Comparison of ENCODE assay signal across 12 cellular contexts in genomic region chr5:53037141-53037859, GRCh38. TPM values are rescaled to one million over a fixed set of nuclear protein-coding genes. Genes with fewer than 3 reads are reported as not detected.
DNase-seq lines count a peak whose midpoint lies in the region; ATAC-seq and TF ChIP-seq lines count a peak whose summit lies in the region.
"Had no signal": no experiment of that assay in that cellular context is flagged by ENCODE, and none has a peak within 500 bp of the region (broad histone marks: within the 10 kb centered on the region; RNA-seq: fewer than 3 reads in every experiment).

No MANE protein-coding gene starts in this region.

- peaks cover 65% of the 10 kb centered on the region for H3K4me1 Mint-ChIP-seq in activated T-helper 2 cell treated with anti-CD3 and anti-CD28 coated beads, Interferon-gamma antibody, Interleukin-2, Interleukin-4, amounts not matched to agents 10 μg/mL and 5 μg/mL and 100 μg/mL, durations not matched to agents 14 hours and 24 hours and 36 hours (ENCODE audit: low read depth)

- TSS peak; percentile 68 for BruUV-seq in mammary epithelial cell (replicated peaks; lab: Mats Ljungman, UMichigan)

- peak overlapping the region in 1 of 3 experiments; percentile 17 for H3K4me3 ChIP-seq in mammary epithelial cell (replicated peaks in 1 of 3; ENCODE audit: insufficient read depth in 1 of 3, low read depth in 2 of 3, low read length in 3 of 3)
- H3K4me3 ChIP-seq: BLaER1, ovary had no signal

- H3K36me3 ChIP-seq in mammary epithelial cell (ENCODE audit: insufficient read depth, low read length), result peaks cover 8% of the 10 kb centered on the region
- H3K36me3 ChIP-seq: BLaER1, ovary had no signal

- H3K27me3 Mint-ChIP-seq in activated T-helper 2 cell treated with anti-CD3 and anti-CD28 coated beads, Interferon-gamma antibody, Interleukin-2, Interleukin-4, amounts not matched to agents 10 μg/mL and 5 μg/mL and 100 μg/mL, durations not matched to agents 14 hours and 24 hours and 36 hours (ENCODE audit: low read depth), result no peaks in the 10 kb centered on the region

- in situ Hi-C loops in mammary epithelial cell (cut with MboI; ENCODE audit: low sequenced_read_pairs in 2 of 2), result loop anchor here in 1 of 2 donors (5.0 kb wide), 1 partner anchor 45 kb away; no protein-coding TSS in a partner anchor

- H3K27ac ChIP-seq in mammary epithelial cell (ENCODE audit: insufficient read depth, low read depth, low read length), result peak overlapping the region; percentile 96
- H3K27ac ChIP-seq: BLaER1, ovary had no signal

- no peaks in the 10 kb centered on the region for H4K20me1 ChIP-seq in mammary epithelial cell (ENCODE audit: insufficient read depth, low read length)
- H4K20me1 ChIP-seq: BLaER1 had no signal

- no peaks in the 10 kb centered on the region for H3K9me3 ChIP-seq in mammary epithelial cell (replicated peaks; ENCODE audit: insufficient read depth, low read length)
- H3K9me3 ChIP-seq: BLaER1, ovary had no signal

- H3K4me2 ChIP-seq in mammary epithelial cell (ENCODE audit: insufficient read depth, low read depth, low read length), result peak overlapping the region; percentile 78
- H3K4me2 ChIP-seq: BLaER1 had no signal

- peak; percentile 73 for DNase-seq in AG08395 (ENCODE audit: low spot score)
- DNase-seq in NCI-H1105 treated with DMSO at 0.1 percent for 48 hours (lab: John Stamatoyannopoulos, UW), result peak; percentile 77
- peak; percentile 85 for DNase-seq in mammary epithelial cell
- DNase-seq in myocyte (ENCODE audit: low read depth), result peak; percentile 6
- no peak for DNase-seq in SHP77 treated with DMSO at 0.1 percent for 48 hours (lab: John Stamatoyannopoulos, UW)
- DNase-seq in activated T-helper 2 cell treated with anti-CD3 and anti-CD28 coated beads, Interferon-gamma antibody, Interleukin-2, Interleukin-4, amounts not matched to agents 10 μg/mL and 5 μg/mL and 100 μg/mL, durations not matched to agents 14 hours and 24 hours and 36 hours (ENCODE audit: low spot score), result no peak
- DNase-seq in occipital lobe (lab: John Stamatoyannopoulos, UW), result no peak
- DNase-seq: cerebellar nuclear complex, NCI-H1694 treated with DMSO at 0.1 percent for 48 hours, ovary had no signal

- ATAC-seq in HG03460 (IDR thresholded peaks at IDR 0.05; ENCODE audit: unreplicated experiment), result no peak

- peaks cover 12% of the 10 kb centered on the region for H3K36me3 Mint-ChIP-seq in activated T-helper 2 cell treated with anti-CD3 and anti-CD28 coated beads, Interferon-gamma antibody, Interleukin-2, Interleukin-4, amounts not matched to agents 10 μg/mL and 5 μg/mL and 100 μg/mL, durations not matched to agents 14 hours and 24 hours and 36 hours (ENCODE audit: low read depth)

- peak overlapping the region; percentile 67 for H3K9ac ChIP-seq in mammary epithelial cell (ENCODE audit: insufficient read depth, low read length)
- H3K9ac ChIP-seq: BLaER1 had no signal

- intact Hi-C loops in mammary epithelial cell (cut with micrococcal nuclease), result loop anchor here (2.0 kb wide), 2 partner anchors 30 to 88 kb away; no protein-coding TSS in a partner anchor
- intact Hi-C loops in activated T-helper 2 cell treated with anti-CD3 and anti-CD28 coated beads, Interferon-gamma antibody, Interleukin-2, Interleukin-4, amounts not matched to agents 10 μg/mL and 5 μg/mL and 100 μg/mL, durations not matched to agents 14 hours and 24 hours and 36 hours (cut with micrococcal nuclease), result no loop called here

- dilution Hi-C loops in mammary epithelial cell (cut with HindIII; ENCODE audit: low sequenced_read_pairs), result loop anchor here (5.0 kb wide), 1 partner anchor 45 kb away; no protein-coding TSS in a partner anchor

- CTCF ChIA-PET in mammary epithelial cell (lab: Charles Lee; ENCODE audit: low non-redundant PET), result no interaction called here

- H2AFZ ChIP-seq in mammary epithelial cell (ENCODE audit: low read depth, low read length), result no peak overlapping the region

- no peak overlapping the region for H3K4me3 Mint-ChIP-seq in activated T-helper 2 cell treated with anti-CD3 and anti-CD28 coated beads, Interferon-gamma antibody, Interleukin-2, Interleukin-4, amounts not matched to agents 10 μg/mL and 5 μg/mL and 100 μg/mL, durations not matched to agents 14 hours and 24 hours and 36 hours (ENCODE audit: low read depth)

- 14% methylated on average over 3 of the region's 3 CpGs for WGBS in mammary epithelial cell (ENCODE audit: low coverage, missing lambda C conversion rate)

- peaks cover 65% of the 10 kb centered on the region for H3K79me2 ChIP-seq in mammary epithelial cell (ENCODE audit: insufficient read depth, low read length)

- H3K27me3 ChIP-seq in mammary epithelial cell (ENCODE audit: insufficient read depth, low read length), result no peaks in the 10 kb centered on the region
- H3K27me3 ChIP-seq: BLaER1, ovary had no signal

- peaks cover 67% of the 10 kb centered on the region for H3K4me1 ChIP-seq in mammary epithelial cell (ENCODE audit: insufficient read depth, low read length)

- no peak for TF ChIP-seq CTCF in mammary epithelial cell (conservative IDR thresholded peaks at IDR 0.05 in 1 of 2, IDR thresholded peaks at IDR 0.05 in 1 of 2; ENCODE audit: extremely low read depth in 1 of 2, insufficient read depth in 1 of 2, low read depth in 1 of 2, low read length in 2 of 2)

- H3K27ac Mint-ChIP-seq in activated T-helper 2 cell treated with anti-CD3 and anti-CD28 coated beads, Interferon-gamma antibody, Interleukin-2, Interleukin-4, amounts not matched to agents 10 μg/mL and 5 μg/mL and 100 μg/mL, durations not matched to agents 14 hours and 24 hours and 36 hours, result no peak overlapping the region

- H3K9me3 Mint-ChIP-seq in activated T-helper 2 cell treated with anti-CD3 and anti-CD28 coated beads, Interferon-gamma antibody, Interleukin-2, Interleukin-4, amounts not matched to agents 10 μg/mL and 5 μg/mL and 100 μg/mL, durations not matched to agents 14 hours and 24 hours and 36 hours, result no peaks in the 10 kb centered on the region

RNA-seq across cellular contexts. Expression of gene ITGA2, which starts 48.1 kb away (rescaled TPM):
- 100 to 1,000 TPM; 191 to 204 TPM for total RNA-seq in mammary epithelial cell
- polyA plus RNA-seq in mammary epithelial cell, result 86.5 TPM
- 266 TPM for polyA minus RNA-seq in mammary epithelial cell
- 0.21 and 0.31 TPM in 2 replicates for total RNA-seq in myocyte
- polyA plus RNA-seq in myocyte (2012), result 0.24 TPM
- 1.4 and 1.5 TPM in 2 replicates for total RNA-seq in activated T-helper 2 cell treated with anti-CD3 and anti-CD28 coated beads, Interferon-gamma antibody, Interleukin-2, Interleukin-4, amounts not matched to agents 10 μg/mL and 5 μg/mL and 100 μg/mL, durations not matched to agents 14 hours and 24 hours and 36 hours
- total RNA-seq in occipital lobe, result 5.5 TPM

Comparison
In these comparisons a context has a peak if more than half of its experiments do, and no peak if none do; other contexts are left out.
1. DNase-seq: peak in AG08395 (single experiment), NCI-H1105 treated with DMSO at 0.1 percent for 48 hours (single experiment), mammary epithelial cell (single experiment) and myocyte (single experiment); none in SHP77 treated with DMSO at 0.1 percent for 48 hours (single experiment), activated T-helper 2 cell treated with anti-CD3 and anti-CD28 coated beads, Interferon-gamma antibody, Interleukin-2, Interleukin-4, amounts not matched to agents 10 μg/mL and 5 μg/mL and 100 μg/mL, durations not matched to agents 14 hours and 24 hours and 36 hours (single experiment) and occipital lobe (single experiment).
2. RNA of gene ITGA2, which starts 48.1 kb away (total RNA-seq): 191 to 204 TPM in mammary epithelial cell; 5.5 TPM in occipital lobe (single experiment), 1.4 to 1.5 TPM in activated T-helper 2 cell treated with anti-CD3 and anti-CD28 coated beads, Interferon-gamma antibody, Interleukin-2, Interleukin-4, amounts not matched to agents 10 μg/mL and 5 μg/mL and 100 μg/mL, durations not matched to agents 14 hours and 24 hours and 36 hours and 0.21 to 0.31 TPM in myocyte; every median in the first group is over 10 times any median in the second.